In the genomic region with DNA sequence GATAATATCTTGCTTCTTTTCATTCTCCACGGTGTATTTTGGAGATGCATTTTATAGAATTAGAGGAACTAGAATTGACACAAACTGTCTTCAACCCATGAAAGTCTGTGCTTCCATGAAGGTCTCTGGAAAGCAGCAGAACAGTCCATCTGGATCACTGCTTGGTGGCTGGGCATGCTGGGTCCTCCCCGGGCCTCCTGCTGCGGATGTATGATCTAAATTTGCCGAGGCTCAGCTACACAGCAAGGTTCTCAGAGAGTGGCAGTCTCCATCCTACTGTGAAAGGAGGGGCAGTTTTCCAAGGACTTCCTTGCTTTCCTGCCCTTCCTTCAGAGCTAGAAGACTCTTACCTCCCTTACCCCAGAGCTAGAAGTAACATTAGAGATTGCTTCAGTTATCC, we compare ENCODE assay signal across 16 cellular contexts. TPM values are rescaled to one million over a fixed set of nuclear protein-coding genes. Genes with fewer than 3 reads are reported as not detected.
DNase-seq lines count a peak whose midpoint lies in the region; ATAC-seq and TF ChIP-seq lines count a peak whose summit lies in the region.
"Had no signal": no experiment of that assay in that cellular context is flagged by ENCODE, and none has a peak within 500 bp of the region (broad histone marks: within the 10 kb centered on the region; RNA-seq: fewer than 3 reads in every experiment).

No MANE protein-coding gene starts in this region.

- no peak overlapping the region for H3K4me3 Mint-ChIP-seq in activated CD4-positive, alpha-beta T cell treated with anti-CD3 and anti-CD28 coated beads for 36 hours

- H3K4me1 Mint-ChIP-seq in activated CD4-positive, alpha-beta T cell treated with anti-CD3 and anti-CD28 coated beads for 36 hours: peaks cover 17% of the 10 kb centered on the region

- H3K27me3 ChIP-seq in colonic mucosa: no peaks in the 10 kb centered on the region
- H3K27me3 ChIP-seq in muscle layer of colon (ENCODE audit: control insufficient read depth in 1 of 2, insufficient read depth in 2 of 2, low read length in 2 of 2): no peaks in the 10 kb centered on the region
- no peaks in the 10 kb centered on the region for H3K27me3 ChIP-seq in tibial artery

- no peaks in the 10 kb centered on the region for H3K36me3 Mint-ChIP-seq in activated CD4-positive, alpha-beta T cell treated with anti-CD3 and anti-CD28 coated beads for 36 hours (ENCODE audit: low read depth)

- no peaks in the 10 kb centered on the region for H3K27me3 Mint-ChIP-seq in activated CD4-positive, alpha-beta T cell treated with anti-CD3 and anti-CD28 coated beads for 36 hours

- H3K9me3 Mint-ChIP-seq in activated CD4-positive, alpha-beta T cell treated with anti-CD3 and anti-CD28 coated beads for 36 hours (ENCODE audit: low read depth): no peaks in the 10 kb centered on the region

- ATAC-seq in activated CD4-positive, alpha-beta T cell treated with anti-CD3 and anti-CD28 coated beads for 36 hours: no peak
- ATAC-seq: stimulated activated naive CD8-positive, alpha-beta T cell treated with anti-CD3 and anti-CD28 coated beads, Interleukin-15, Interleukin-2, amounts not matched to agents 100 U/mL and 50 U/mL, for 24 hours had no signal

- intact Hi-C loops in activated CD4-positive, alpha-beta T cell treated with anti-CD3 and anti-CD28 coated beads for 36 hours (cut with DNase I, micrococcal nuclease): no loop called here
- intact Hi-C loops in colonic mucosa (cut with DNase I): no loop called here
- intact Hi-C loops in tibial artery (cut with DNase I; ENCODE audit: low total_unique reads): no loop called here

- DNase-seq in activated CD4-positive, alpha-beta T cell treated with anti-CD3 and anti-CD28 coated beads for 36 hours: no peak
- DNase-seq in activated CD4-positive, alpha-beta T cell treated with anti-CD3 and anti-CD28 coated beads, Interleukin-2, amount 50 U/mL, for 1 hour: no peak
- no peak for DNase-seq in colonic mucosa
- DNase-seq in tibial artery: peak in 1 of 2 donors; percentile 19
- no peak for DNase-seq in UCSD-AML1 (lab: John Stamatoyannopoulos, UW; ENCODE audit: unreplicated experiment)
- DNase-seq in Ammon's horn (ENCODE audit: low spot score): no peak
- no peak for DNase-seq in RKO (ENCODE audit: low spot score)
- DNase-seq: activated CD4-positive, CD25-positive, alpha-beta regulatory T cell; activated CD8-positive, alpha-beta memory T cell treated with anti-CD3 and anti-CD28 coated beads, Interleukin-2, amount 50 U/mL, for 4 hours; NK-92 treated with Interleukin-12 subunit alpha and Interleukin-12 subunit beta, amount 100 ng/mL, for 24 hours; retina; stimulated activated naive CD8-positive, alpha-beta T cell treated with anti-CD3 and anti-CD28 coated beads, Interleukin-15, Interleukin-2, amounts not matched to agents 100 U/mL and 50 U/mL, for 24 hours had no signal

- POLR2A ChIA-PET in activated CD4-positive, alpha-beta T cell treated with anti-CD3 and anti-CD28 coated beads for 36 hours (lab: Charles Lee): no interaction called here

- no peak for TF ChIP-seq CTCF in colonic mucosa (IDR thresholded peaks at IDR 0.05)
- TF ChIP-seq CTCF in tibial artery (IDR thresholded peaks at IDR 0.05): no peak

- H3K4me1 ChIP-seq in colonic mucosa: peaks cover 5% of the 10 kb centered on the region
- H3K4me1 ChIP-seq in muscle layer of colon (ENCODE audit: insufficient read depth, low read length): peaks cover 84% of the 10 kb centered on the region
- H3K4me1 ChIP-seq in tibial artery: peaks cover 7 to 98% (median 81%) of the 10 kb centered on the region in 4 donors

- peak overlapping the region; percentile 76 for H3K27ac Mint-ChIP-seq in activated CD4-positive, alpha-beta T cell treated with anti-CD3 and anti-CD28 coated beads for 36 hours

- H3K4me3 ChIP-seq in colonic mucosa (no peak overlapping the region), muscle layer of colon (ENCODE audit: low read depth in 1 of 2, low read length in 2 of 2) (peak overlapping the region in 1 of 2 donors; percentile 11), tibial artery (no peak overlapping the region)

- H3K36me3 ChIP-seq in colonic mucosa (no peaks in the 10 kb centered on the region), muscle layer of colon (ENCODE audit: insufficient read depth, low read length) (no peaks in the 10 kb centered on the region), tibial artery (peaks cover 0 to 1% (median under 1%) of the 10 kb centered on the region in 3 donors)

- H3K9me3 ChIP-seq in colonic mucosa (no peaks in the 10 kb centered on the region), muscle layer of colon (ENCODE audit: low read length) (no peaks in the 10 kb centered on the region), tibial artery (no peaks in the 10 kb centered on the region)
- H3K9me3 ChIP-seq: Caco-2 had no signal

- H3K27ac ChIP-seq in colonic mucosa (peak overlapping the region; percentile 42), muscle layer of colon (ENCODE audit: low read depth, low read length) (peak overlapping the region; percentile 12), tibial artery (peak overlapping the region; percentile 81 to 89)
- H3K27ac ChIP-seq: 22Rv1 had no signal

- H3K9ac ChIP-seq in colonic mucosa (ENCODE audit: low read depth in 2 of 2, low read length in 2 of 2) (peak overlapping the region in 1 of 2 donors; percentile 19), muscle layer of colon (ENCODE audit: low read length) (no peak overlapping the region)

- CTCF ChIA-PET in activated CD4-positive, alpha-beta T cell treated with anti-CD3 and anti-CD28 coated beads for 36 hours (lab: Charles Lee): interaction anchor here (1.0 to 4.1 kb wide), 5 partner anchors 12 to 213 kb away, joined by 3 to 32 read pairs (median 3); no protein-coding TSS in a partner anchor

RNA-seq across cellular contexts. Expression of a gene that starts 15.1 kb away (rescaled TPM):
- 1 to 10 TPM; 4.5 to 4.6 TPM for total RNA-seq in activated CD4-positive, alpha-beta T cell treated with anti-CD3 and anti-CD28 coated beads for 36 hours
- total RNA-seq in colonic mucosa: 10 to 100 TPM; 24.4 to 46.1 TPM

RNA-seq across cellular contexts. Expression of a gene that starts 54.0 kb away (rescaled TPM):
- 10 to 100 TPM; 33.8 to 37.8 TPM for total RNA-seq in activated CD4-positive, alpha-beta T cell treated with anti-CD3 and anti-CD28 coated beads for 36 hours
- total RNA-seq in colonic mucosa: 1 to 10 TPM; 2.4 to 4.5 TPM
- total RNA-seq: HT-29 had no signal

Comparison
In these comparisons a context has a peak if more than half of its experiments do, and no peak if none do; other contexts are left out.
1. H3K27ac ChIP-seq: peak in every context shown above with its lines; median percentile 85 in tibial artery; 42 in colonic mucosa; 12 in muscle layer of colon.
2. RNA of a gene that starts 15.1 kb away (total RNA-seq): 24.4 to 46.1 TPM in colonic mucosa; 4.5 to 4.6 TPM in activated CD4-positive, alpha-beta T cell treated with anti-CD3 and anti-CD28 coated beads for 36 hours; every median in the first group is over 4 times any median in the second.
3. RNA of a gene that starts 54.0 kb away (total RNA-seq): 33.8 to 37.8 TPM in activated CD4-positive, alpha-beta T cell treated with anti-CD3 and anti-CD28 coated beads for 36 hours; 2.4 to 4.5 TPM in colonic mucosa; every median in the first group is over 4 times any median in the second.